In genomic region chr16:740459-740763, GRCh38 we compare ENCODE assay signal across 1 cellular context.
A peak's percentile ranks its signal among the peaks of the same experiment; 100 is the strongest.
TF ChIP-seq lines count a peak whose summit lies in the region.

No MANE protein-coding gene starts in this region.

TF ChIP-seq in HEK293, 187 proteins besides CTCF, POLR2A, EP300 and RAD21 (continued from another document):
- peak; percentile 87 for TF ChIP-seq EGR2 (tag by site-specific recombination; IDR thresholded peaks at IDR 0.05; ENCODE audit: low read depth)
